ENCODE assay signal across 1 cellular context in the genomic region with DNA sequence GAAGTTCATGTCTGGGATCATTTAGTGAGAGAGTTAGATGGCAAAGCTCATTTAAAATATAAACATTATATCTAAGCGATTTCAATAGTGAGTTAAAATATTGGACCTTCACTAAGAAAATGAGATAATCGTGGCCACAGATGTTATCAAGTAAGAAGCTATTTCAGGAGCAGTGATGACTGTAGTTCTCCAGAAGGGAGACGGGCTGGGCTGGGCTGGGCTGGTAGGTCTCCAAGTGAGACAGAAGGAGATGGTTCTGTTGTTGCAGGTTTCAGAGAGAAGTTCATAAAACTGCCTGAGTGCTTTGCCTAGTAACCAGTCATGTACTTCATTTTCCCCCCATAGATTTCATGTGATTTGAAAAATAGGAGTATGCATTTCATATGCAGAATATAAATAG.
TF ChIP-seq lines count a peak whose summit lies in the region.

No MANE protein-coding gene starts in this region.

TF ChIP-seq in SK-N-SH, 30 proteins besides CTCF, POLR2A, EP300 and RAD21 (continued from another document):
- TF ChIP-seq CHD2 (IDR thresholded peaks at IDR 0.05; ENCODE audit: low read length, partially characterized antibody) (no peak), RFX5 (IDR thresholded peaks at IDR 0.05; ENCODE audit: low read length) (no peak), JUND (IDR thresholded peaks at IDR 0.05) (peak; percentile 34; the same call in 1 of the 2 replicates), TEAD4 (IDR thresholded peaks at IDR 0.05; ENCODE audit: borderline replicate concordance, insufficient read depth) (no peak), TCF12 (IDR thresholded peaks at IDR 0.05) (peak; percentile 60), FOXM1 (IDR thresholded peaks at IDR 0.05; ENCODE audit: low read depth) (no peak)
- TF ChIP-seq, protein P1, sequence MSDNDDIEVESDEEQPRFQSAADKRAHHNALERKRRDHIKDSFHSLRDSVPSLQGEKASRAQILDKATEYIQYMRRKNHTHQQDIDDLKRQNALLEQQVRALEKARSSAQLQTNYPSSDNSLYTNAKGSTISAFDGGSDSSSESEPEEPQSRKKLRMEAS (IDR thresholded peaks at IDR 0.05; ENCODE audit: low read depth): no peak
- TF ChIP-seq, protein P2, sequence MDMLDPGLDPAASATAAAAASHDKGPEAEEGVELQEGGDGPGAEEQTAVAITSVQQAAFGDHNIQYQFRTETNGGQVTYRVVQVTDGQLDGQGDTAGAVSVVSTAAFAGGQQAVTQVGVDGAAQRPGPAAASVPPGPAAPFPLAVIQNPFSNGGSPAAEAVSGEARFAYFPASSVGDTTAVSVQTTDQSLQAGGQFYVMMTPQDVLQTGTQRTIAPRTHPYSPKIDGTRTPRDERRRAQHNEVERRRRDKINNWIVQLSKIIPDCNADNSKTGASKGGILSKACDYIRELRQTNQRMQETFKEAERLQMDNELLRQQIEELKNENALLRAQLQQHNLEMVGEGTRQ (IDR thresholded peaks at IDR 0.05; ENCODE audit: borderline replicate concordance, low read depth, low read length): no peak
- TF ChIP-seq, protein P3, sequence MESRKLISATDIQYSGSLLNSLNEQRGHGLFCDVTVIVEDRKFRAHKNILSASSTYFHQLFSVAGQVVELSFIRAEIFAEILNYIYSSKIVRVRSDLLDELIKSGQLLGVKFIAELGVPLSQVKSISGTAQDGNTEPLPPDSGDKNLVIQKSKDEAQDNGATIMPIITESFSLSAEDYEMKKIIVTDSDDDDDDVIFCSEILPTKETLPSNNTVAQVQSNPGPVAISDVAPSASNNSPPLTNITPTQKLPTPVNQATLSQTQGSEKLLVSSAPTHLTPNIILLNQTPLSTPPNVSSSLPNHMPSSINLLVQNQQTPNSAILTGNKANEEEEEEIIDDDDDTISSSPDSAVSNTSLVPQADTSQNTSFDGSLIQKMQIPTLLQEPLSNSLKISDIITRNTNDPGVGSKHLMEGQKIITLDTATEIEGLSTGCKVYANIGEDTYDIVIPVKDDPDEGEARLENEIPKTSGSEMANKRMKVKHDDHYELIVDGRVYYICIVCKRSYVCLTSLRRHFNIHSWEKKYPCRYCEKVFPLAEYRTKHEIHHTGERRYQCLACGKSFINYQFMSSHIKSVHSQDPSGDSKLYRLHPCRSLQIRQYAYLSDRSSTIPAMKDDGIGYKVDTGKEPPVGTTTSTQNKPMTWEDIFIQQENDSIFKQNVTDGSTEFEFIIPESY (IDR thresholded peaks at IDR 0.05; ENCODE audit: borderline replicate concordance, low read depth): no peak
- TF ChIP-seq, protein P4, sequence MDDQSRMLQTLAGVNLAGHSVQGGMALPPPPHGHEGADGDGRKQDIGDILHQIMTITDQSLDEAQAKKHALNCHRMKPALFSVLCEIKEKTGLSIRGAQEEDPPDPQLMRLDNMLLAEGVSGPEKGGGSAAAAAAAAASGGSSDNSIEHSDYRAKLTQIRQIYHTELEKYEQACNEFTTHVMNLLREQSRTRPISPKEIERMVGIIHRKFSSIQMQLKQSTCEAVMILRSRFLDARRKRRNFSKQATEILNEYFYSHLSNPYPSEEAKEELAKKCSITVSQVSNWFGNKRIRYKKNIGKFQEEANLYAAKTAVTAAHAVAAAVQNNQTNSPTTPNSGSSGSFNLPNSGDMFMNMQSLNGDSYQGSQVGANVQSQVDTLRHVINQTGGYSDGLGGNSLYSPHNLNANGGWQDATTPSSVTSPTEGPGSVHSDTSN (IDR thresholded peaks at IDR 0.05): peak; percentile 25
